1 cellular context compared by ENCODE assay signal in the genomic region with DNA sequence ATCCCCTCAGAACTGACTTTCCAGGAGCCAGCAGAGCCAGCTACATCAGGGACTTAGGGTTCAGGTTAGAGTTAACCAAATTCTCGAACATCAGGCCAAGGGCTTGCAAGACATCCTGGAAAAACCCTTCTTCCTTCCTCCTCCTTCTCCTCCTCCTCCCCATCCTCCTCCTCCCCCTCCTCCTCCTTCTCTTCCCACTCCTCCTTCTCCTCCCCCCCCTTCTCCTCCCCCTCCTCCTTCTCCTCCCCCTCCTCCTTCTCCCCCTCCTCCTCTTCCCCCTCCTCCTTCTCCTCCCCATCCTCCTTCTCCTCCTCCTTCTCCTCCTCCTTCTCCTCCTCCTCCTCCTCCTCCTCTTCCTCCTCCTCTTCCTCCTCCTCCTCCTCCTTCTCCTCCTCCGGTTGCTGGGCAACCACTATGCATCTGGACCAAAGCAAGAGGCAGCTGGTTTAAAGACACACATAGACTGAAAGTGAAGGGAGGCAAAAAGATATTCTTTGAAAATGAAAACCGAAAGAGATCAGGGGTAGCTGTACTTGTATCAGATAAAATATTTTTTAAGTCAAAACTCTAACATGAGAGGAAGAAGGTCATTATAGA.
A peak's percentile ranks its signal among the peaks of the same experiment; 100 is the strongest.
TF ChIP-seq lines count a peak whose summit lies in the region.

No MANE protein-coding gene starts in this region.

TF ChIP-seq in HepG2, 621 proteins besides CTCF, POLR2A, EP300 and RAD21:
- TF ChIP-seq, protein P1, sequence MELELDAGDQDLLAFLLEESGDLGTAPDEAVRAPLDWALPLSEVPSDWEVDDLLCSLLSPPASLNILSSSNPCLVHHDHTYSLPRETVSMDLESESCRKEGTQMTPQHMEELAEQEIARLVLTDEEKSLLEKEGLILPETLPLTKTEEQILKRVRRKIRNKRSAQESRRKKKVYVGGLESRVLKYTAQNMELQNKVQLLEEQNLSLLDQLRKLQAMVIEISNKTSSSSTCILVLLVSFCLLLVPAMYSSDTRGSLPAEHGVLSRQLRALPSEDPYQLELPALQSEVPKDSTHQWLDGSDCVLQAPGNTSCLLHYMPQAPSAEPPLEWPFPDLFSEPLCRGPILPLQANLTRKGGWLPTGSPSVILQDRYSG (CRISPR knock-in tag; IDR thresholded peaks at IDR 0.05), result no peak
- TF ChIP-seq, protein P2, sequence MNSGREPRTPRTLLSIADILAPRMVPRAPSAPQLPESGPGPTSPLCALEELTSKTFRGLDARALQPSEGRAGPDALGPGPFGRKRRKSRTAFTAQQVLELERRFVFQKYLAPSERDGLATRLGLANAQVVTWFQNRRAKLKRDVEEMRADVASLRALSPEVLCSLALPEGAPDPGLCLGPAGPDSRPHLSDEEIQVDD (CRISPR knock-in tag; IDR thresholded peaks at IDR 0.05; ENCODE audit: borderline replicate concordance), result no peak
- TF ChIP-seq PCBP2 (optimal IDR thresholded peaks at IDR 0.05; ENCODE audit: low read depth, low read length, poor library complexity, severe bottlenecking) (peak; percentile 70), HNRNPK (IDR thresholded peaks at IDR 0.05; ENCODE audit: low read depth, low read length, poor library complexity, severe bottlenecking) (peak; percentile 49)
- TF ChIP-seq, protein P3, sequence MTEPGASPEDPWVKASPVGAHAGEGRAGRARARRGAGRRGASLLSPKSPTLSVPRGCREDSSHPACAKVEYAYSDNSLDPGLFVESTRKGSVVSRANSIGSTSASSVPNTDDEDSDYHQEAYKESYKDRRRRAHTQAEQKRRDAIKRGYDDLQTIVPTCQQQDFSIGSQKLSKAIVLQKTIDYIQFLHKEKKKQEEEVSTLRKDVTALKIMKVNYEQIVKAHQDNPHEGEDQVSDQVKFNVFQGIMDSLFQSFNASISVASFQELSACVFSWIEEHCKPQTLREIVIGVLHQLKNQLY (CRISPR knock-in tag; IDR thresholded peaks at IDR 0.05), result no peak
- TF ChIP-seq, protein P4, sequence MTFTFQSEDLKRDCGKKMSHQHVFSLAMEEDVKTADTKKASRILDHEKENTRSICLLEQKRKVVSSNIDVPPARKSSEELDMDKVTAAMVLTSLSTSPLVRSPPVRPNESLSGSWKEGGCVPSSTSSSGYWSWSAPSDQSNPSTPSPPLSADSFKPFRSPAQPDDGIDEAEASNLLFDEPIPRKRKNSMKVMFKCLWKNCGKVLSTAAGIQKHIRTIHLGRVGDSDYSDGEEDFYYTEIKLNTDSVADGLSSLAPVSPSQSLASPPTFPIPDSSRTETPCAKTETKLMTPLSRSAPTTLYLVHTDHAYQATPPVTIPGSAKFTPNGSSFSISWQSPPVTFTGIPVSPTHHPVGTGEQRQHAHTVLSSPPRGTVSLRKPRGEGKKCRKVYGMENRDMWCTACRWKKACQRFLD (CRISPR knock-in tag; IDR thresholded peaks at IDR 0.05; ENCODE audit: borderline replicate concordance), result no peak
